1 cellular context compared by ENCODE assay signal in the genomic region with DNA sequence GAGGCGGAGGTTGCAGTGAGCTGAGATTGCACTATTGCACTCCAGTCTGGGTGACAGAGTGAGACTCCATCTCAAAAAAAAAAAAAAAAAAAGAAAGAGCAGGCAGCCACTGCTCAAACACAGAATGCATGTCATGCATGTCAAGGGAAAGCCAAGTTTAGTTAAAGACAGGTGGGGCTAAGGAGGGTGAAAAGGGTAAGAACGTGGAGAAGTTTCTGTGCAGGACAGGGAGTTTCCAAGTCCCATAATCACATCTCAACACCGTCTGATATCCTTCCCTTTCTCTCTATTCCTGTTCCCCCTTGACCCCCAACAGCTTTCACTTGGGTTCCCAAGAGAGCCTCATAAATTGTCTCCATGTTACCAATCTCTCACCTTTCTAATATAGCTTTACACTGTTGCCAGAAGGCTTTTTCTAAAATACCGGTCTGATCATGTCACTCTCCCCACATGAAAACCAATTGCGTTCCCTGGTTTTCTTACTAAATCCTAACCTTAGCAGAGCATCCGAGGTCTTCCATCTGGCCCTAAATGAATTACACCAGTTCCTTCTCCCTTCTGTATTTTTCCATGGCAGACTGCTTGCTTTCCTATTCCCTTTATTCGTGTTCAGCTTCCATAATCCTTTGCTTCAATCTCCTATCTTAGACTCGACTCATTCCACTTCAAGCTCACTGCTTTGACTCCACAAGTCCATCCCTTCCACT.
TF ChIP-seq lines count a peak whose summit lies in the region.

No MANE protein-coding gene starts in this region.

TF ChIP-seq in WTC11, 78 proteins besides CTCF, POLR2A, EP300 and RAD21 (continued from another document):
- TF ChIP-seq KAT7 (CRISPR knock-in tag; IDR thresholded peaks at IDR 0.05; ENCODE audit: borderline replicate concordance) (no peak), SMAD3 (CRISPR knock-in tag; IDR thresholded peaks at IDR 0.05; ENCODE audit: borderline replicate concordance) (no peak), ZBTB21 (CRISPR knock-in tag; IDR thresholded peaks at IDR 0.05; ENCODE audit: borderline replicate concordance) (no peak), ZNF416 (CRISPR knock-in tag; IDR thresholded peaks at IDR 0.05) (no peak), ATF1 (CRISPR knock-in tag; IDR thresholded peaks at IDR 0.05) (no peak), ELF4 (CRISPR knock-in tag; IDR thresholded peaks at IDR 0.05; ENCODE audit: low read depth) (no peak)
- TF ChIP-seq, protein P1, sequence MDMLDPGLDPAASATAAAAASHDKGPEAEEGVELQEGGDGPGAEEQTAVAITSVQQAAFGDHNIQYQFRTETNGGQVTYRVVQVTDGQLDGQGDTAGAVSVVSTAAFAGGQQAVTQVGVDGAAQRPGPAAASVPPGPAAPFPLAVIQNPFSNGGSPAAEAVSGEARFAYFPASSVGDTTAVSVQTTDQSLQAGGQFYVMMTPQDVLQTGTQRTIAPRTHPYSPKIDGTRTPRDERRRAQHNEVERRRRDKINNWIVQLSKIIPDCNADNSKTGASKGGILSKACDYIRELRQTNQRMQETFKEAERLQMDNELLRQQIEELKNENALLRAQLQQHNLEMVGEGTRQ (CRISPR knock-in tag; IDR thresholded peaks at IDR 0.05): no peak
- TF ChIP-seq, protein P2, sequence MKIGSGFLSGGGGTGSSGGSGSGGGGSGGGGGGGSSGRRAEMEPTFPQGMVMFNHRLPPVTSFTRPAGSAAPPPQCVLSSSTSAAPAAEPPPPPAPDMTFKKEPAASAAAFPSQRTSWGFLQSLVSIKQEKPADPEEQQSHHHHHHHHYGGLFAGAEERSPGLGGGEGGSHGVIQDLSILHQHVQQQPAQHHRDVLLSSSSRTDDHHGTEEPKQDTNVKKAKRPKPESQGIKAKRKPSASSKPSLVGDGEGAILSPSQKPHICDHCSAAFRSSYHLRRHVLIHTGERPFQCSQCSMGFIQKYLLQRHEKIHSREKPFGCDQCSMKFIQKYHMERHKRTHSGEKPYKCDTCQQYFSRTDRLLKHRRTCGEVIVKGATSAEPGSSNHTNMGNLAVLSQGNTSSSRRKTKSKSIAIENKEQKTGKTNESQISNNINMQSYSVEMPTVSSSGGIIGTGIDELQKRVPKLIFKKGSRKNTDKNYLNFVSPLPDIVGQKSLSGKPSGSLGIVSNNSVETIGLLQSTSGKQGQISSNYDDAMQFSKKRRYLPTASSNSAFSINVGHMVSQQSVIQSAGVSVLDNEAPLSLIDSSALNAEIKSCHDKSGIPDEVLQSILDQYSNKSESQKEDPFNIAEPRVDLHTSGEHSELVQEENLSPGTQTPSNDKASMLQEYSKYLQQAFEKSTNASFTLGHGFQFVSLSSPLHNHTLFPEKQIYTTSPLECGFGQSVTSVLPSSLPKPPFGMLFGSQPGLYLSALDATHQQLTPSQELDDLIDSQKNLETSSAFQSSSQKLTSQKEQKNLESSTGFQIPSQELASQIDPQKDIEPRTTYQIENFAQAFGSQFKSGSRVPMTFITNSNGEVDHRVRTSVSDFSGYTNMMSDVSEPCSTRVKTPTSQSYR (CRISPR knock-in tag; IDR thresholded peaks at IDR 0.05): no peak
- TF ChIP-seq, protein P3, sequence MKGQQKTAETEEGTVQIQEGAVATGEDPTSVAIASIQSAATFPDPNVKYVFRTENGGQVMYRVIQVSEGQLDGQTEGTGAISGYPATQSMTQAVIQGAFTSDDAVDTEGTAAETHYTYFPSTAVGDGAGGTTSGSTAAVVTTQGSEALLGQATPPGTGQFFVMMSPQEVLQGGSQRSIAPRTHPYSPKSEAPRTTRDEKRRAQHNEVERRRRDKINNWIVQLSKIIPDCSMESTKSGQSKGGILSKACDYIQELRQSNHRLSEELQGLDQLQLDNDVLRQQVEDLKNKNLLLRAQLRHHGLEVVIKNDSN (CRISPR knock-in tag; IDR thresholded peaks at IDR 0.05): no peak
- TF ChIP-seq, protein P4, sequence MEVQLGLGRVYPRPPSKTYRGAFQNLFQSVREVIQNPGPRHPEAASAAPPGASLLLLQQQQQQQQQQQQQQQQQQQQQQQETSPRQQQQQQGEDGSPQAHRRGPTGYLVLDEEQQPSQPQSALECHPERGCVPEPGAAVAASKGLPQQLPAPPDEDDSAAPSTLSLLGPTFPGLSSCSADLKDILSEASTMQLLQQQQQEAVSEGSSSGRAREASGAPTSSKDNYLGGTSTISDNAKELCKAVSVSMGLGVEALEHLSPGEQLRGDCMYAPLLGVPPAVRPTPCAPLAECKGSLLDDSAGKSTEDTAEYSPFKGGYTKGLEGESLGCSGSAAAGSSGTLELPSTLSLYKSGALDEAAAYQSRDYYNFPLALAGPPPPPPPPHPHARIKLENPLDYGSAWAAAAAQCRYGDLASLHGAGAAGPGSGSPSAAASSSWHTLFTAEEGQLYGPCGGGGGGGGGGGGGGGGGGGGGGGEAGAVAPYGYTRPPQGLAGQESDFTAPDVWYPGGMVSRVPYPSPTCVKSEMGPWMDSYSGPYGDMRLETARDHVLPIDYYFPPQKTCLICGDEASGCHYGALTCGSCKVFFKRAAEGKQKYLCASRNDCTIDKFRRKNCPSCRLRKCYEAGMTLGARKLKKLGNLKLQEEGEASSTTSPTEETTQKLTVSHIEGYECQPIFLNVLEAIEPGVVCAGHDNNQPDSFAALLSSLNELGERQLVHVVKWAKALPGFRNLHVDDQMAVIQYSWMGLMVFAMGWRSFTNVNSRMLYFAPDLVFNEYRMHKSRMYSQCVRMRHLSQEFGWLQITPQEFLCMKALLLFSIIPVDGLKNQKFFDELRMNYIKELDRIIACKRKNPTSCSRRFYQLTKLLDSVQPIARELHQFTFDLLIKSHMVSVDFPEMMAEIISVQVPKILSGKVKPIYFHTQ (CRISPR knock-in tag; IDR thresholded peaks at IDR 0.05): no peak
- TF ChIP-seq, protein P5, sequence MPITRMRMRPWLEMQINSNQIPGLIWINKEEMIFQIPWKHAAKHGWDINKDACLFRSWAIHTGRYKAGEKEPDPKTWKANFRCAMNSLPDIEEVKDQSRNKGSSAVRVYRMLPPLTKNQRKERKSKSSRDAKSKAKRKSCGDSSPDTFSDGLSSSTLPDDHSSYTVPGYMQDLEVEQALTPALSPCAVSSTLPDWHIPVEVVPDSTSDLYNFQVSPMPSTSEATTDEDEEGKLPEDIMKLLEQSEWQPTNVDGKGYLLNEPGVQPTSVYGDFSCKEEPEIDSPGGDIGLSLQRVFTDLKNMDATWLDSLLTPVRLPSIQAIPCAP (CRISPR knock-in tag; IDR thresholded peaks at IDR 0.05): no peak
- TF ChIP-seq, protein P6, sequence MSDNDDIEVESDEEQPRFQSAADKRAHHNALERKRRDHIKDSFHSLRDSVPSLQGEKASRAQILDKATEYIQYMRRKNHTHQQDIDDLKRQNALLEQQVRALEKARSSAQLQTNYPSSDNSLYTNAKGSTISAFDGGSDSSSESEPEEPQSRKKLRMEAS (CRISPR knock-in tag; IDR thresholded peaks at IDR 0.05): no peak
- TF ChIP-seq, protein P7, sequence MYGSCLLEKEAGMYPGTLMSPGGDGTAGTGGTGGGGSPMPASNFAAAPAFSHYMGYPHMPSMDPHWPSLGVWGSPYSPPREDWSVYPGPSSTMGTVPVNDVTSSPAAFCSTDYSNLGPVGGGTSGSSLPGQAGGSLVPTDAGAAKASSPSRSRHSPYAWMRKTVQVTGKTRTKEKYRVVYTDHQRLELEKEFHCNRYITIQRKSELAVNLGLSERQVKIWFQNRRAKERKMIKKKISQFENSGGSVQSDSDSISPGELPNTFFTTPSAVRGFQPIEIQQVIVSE (CRISPR knock-in tag; IDR thresholded peaks at IDR 0.05; ENCODE audit: borderline replicate concordance): no peak
